ENCODE assay signal across 32 cellular contexts in the genomic region with DNA sequence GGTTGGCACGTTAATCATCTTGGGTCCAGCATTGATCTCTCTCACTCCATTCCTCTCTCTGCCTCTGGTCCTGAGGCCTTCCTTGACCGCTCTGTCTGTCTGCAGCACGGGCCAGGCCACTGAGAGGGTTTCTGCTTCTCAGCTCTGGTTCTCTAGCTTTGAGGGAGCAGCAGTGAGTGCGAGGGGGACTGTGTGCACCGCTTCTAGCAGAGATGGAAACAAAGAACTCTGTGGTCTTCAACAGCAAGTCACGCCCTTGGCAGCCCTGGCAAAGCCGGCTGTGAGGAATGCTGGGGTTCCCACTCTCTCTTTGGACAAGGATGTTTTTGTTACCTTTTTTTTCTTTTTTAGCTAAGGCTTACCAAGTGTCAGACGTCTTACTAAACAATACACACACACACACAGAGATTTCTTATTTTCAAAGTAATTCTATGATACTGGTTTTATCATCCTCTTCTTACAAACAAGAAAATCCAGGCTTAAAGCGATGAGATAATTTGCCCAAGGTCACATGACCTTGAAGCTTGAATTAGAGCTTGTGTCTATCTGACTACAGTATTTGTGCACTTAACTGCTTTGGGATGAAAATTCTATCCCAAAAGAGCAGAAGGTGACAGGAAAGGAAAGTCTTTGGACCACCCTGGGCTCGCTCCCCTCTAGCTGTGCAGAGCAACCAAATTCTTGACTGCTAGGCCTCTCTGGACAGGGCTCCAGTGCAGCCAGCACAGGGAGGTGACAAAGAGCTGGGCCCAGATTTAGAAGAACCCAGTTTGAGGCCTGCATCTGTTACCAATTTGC.
DNase-seq lines count a peak whose midpoint lies in the region; ATAC-seq and TF ChIP-seq lines count a peak whose summit lies in the region.
"Had no signal": no experiment of that assay in that cellular context is flagged by ENCODE, and none has a peak within 500 bp of the region (broad histone marks: within the 10 kb centered on the region; RNA-seq: fewer than 3 reads in every experiment).

No MANE protein-coding gene starts in this region.

- H3K27ac ChIP-seq in substantia nigra (ENCODE audit: low read depth, low read length, poor library complexity, severe bottlenecking) = peak overlapping the region; percentile 96
- H3K27ac ChIP-seq: adrenal gland, BLaER1, foreskin keratinocyte, GM23248, SJSA1, spleen had no signal

- peaks cover 76% of the 10 kb centered on the region for H3K4me1 Mint-ChIP-seq in neural crest cell
- H3K4me1 Mint-ChIP-seq: IgD-negative memory B cell, immature natural killer cell, T-cell had no signal

- no peaks in the 10 kb centered on the region for H3K36me3 Mint-ChIP-seq in neural crest cell (ENCODE audit: low read depth)
- H3K36me3 Mint-ChIP-seq: IgD-negative memory B cell, immature natural killer cell, naive B cell, T-cell had no signal

- no peak overlapping the region for H3K4me3 Mint-ChIP-seq in neural crest cell
- H3K4me3 Mint-ChIP-seq: activated T-cell treated with anti-CD3 and anti-CD28 coated beads, Interleukin-2, amount 50 U/mL, for 72 hours; IgD-negative memory B cell; immature natural killer cell; naive B cell; T-cell had no signal

- H3K9me3 Mint-ChIP-seq in neural crest cell = no peaks in the 10 kb centered on the region
- H3K9me3 Mint-ChIP-seq: activated T-cell treated with anti-CD3 and anti-CD28 coated beads, Interleukin-2, amount 50 U/mL, for 72 hours; T-cell had no signal

- peak overlapping the region; percentile 37 for H3K27ac Mint-ChIP-seq in neural crest cell (ENCODE audit: unreplicated experiment)
- H3K27ac Mint-ChIP-seq: activated T-cell treated with anti-CD3 and anti-CD28 coated beads, Interleukin-2, amount 50 U/mL, for 72 hours; IgD-negative memory B cell; immature natural killer cell; naive B cell; T-cell had no signal

- no peaks in the 10 kb centered on the region for H3K27me3 Mint-ChIP-seq in neural crest cell (ENCODE audit: low read depth)

- DNase-seq in amygdala (lab: John Stamatoyannopoulos, UW) = peak in 50 of 56 donors; percentile 39 to 95 (median 69)
- peak; percentile 95 for DNase-seq in globus pallidus (ENCODE audit: low spot score)
- DNase-seq in neural crest cell (ENCODE audit: low read depth, low spot score) = no peak
- DNase-seq in substantia nigra (lab: John Stamatoyannopoulos, UW) = peak in 45 of 49 donors; percentile 24 to 89 (median 71)
- no peak for DNase-seq in NCI-H774 (lab: John Stamatoyannopoulos, UW)
- no peak for DNase-seq in NAMALWA (ENCODE audit: low spot score)
- DNase-seq in SKM-1 (lab: John Stamatoyannopoulos, UW; ENCODE audit: unreplicated experiment) = no peak
- DNase-seq: activated CD4-positive, alpha-beta T cell treated with anti-CD3 and anti-CD28 coated beads, Interleukin-2, amount 50 U/mL, for 4 hours; activated naive CD4-positive, alpha-beta T cell; activated T-cell treated with anti-CD3 and anti-CD28 coated beads, Interleukin-2, amount 50 U/mL, for 72 hours; adrenal gland; COR-L47; cortex of kidney; DMS79; foreskin keratinocyte; GF-D8; GM23248; immature natural killer cell; mesenchymal stem cell; naive B cell; NCI-H1105; NCI-H1930; NCI-H226; NCI-H69; spleen; T-cell had no signal

- no peak for TF ChIP-seq CTCF in neural crest cell (conservative IDR thresholded peaks at IDR 0.05)

- no peak for ATAC-seq in HG03175 (IDR thresholded peaks at IDR 0.05; ENCODE audit: unreplicated experiment)
- ATAC-seq: activated T-cell treated with anti-CD3 and anti-CD28 coated beads, Interleukin-2, amount 50 U/mL, for 72 hours; esophagus mucosa; foreskin keratinocyte; left lobe of liver; T-cell had no signal

Comparison
In these comparisons a context has a peak if more than half of its experiments do, and no peak if none do; other contexts are left out.
1. DNase-seq: peak in amygdala (50 of 56), globus pallidus (single experiment) and substantia nigra (45 of 49); none in neural crest cell (single experiment), NCI-H774 (single experiment), NAMALWA (single experiment) and SKM-1 (single experiment).